In the genomic region with DNA sequence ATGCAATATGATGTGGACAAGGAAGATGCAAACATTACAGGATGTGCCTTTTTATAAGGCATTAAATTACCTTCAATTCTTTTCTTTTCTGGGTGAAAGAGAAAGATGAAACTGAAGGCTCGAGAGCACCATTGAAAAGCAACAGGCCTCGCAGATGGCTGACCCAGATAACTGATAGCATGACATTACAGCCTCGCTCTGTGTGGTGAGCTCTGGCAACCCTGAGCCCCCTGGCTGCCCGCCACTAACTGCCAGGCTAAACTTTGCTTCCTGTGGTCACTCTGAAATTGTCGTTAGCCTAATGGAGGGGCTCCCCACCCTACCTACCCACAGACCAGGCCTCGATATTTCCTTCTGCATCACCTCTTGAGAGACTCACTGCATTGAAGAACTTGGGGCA, we compare ENCODE assay signal across 15 cellular contexts.
DNase-seq lines count a peak whose midpoint lies in the region; ATAC-seq and TF ChIP-seq lines count a peak whose summit lies in the region.
"Had no signal": no experiment of that assay in that cellular context is flagged by ENCODE, and none has a peak within 500 bp of the region (broad histone marks: within the 10 kb centered on the region; RNA-seq: fewer than 3 reads in every experiment).

No MANE protein-coding gene starts in this region.

- in situ Hi-C loops in ACHN (cut with HindIII; ENCODE audit: low pct_ligation_motif_present, low pct_unique_long_range_greater_than_20kb, low sequenced_read_pairs), result no loop called here

- H3K4me3 ChIP-seq in BE2C (ENCODE audit: low read depth, low read length), result no peak overlapping the region
- H3K4me3 ChIP-seq in heart left ventricle, result no peak overlapping the region

- 65 to 87% (median 70%) methylated on average over 6 of the region's 6 CpGs for WGBS in heart left ventricle, 4 donors

- CTCF ChIA-PET in WTC11 (lab: Charles Lee), result interaction anchor here (1.5 kb wide), 1 partner anchor 15 kb away, joined by 3 read pairs; no protein-coding TSS in a partner anchor

- no peaks in the 10 kb centered on the region for H3K27me3 Mint-ChIP-seq in WTC11 (ENCODE audit: low read depth)

- POLR2A ChIA-PET in WTC11 (lab: Charles Lee), result no interaction called here

- H3K9me3 ChIP-seq in BE2C (no peaks in the 10 kb centered on the region), heart left ventricle (no peaks in the 10 kb centered on the region)

- 0 out of 2 replicates have a peak overlapping the region, but pooled peaks have one; percentile 43 for H3K27ac Mint-ChIP-seq in WTC11
- H3K27ac Mint-ChIP-seq: CD4-positive, alpha-beta T cell; IgD-negative memory B cell had no signal

- no peak for TF ChIP-seq POLR2A in heart left ventricle (IDR thresholded peaks at IDR 0.05)

- DNase-seq in BE2C, result peak; percentile 4
- peak; percentile 14 for DNase-seq in NCI-H2196 (lab: John Stamatoyannopoulos, UW; ENCODE audit: unreplicated experiment)
- no peak for DNase-seq in WTC11 (ENCODE audit: low spot score)
- DNase-seq in stimulated activated CD8-positive, alpha-beta memory T cell treated with anti-CD3 and anti-CD28 coated beads, Interleukin-4, amount 100 ng/mL, for 48 hours, result no peak
- no peak for DNase-seq in ACHN
- no peak for DNase-seq in activated gamma-delta T cell (lab: John Stamatoyannopoulos, UW)
- no peak for DNase-seq in heart left ventricle
- DNase-seq: CD4-positive, alpha-beta T cell; DMS79 treated with DMSO at 0.1 percent for 48 hours; NCI-H1105; NCI-H1694 treated with DMSO at 0.1 percent for 48 hours; NCI-H446 treated with DMSO at 0.1 percent for 48 hours; SIG-M5 had no signal

- intact Hi-C loops in heart left ventricle (cut with DNase I), result loop anchor here in 1 of 10 donors (10.0 kb wide), 1 partner anchor 1827 kb away; no protein-coding TSS in a partner anchor

- H3K36me3 Mint-ChIP-seq in WTC11, result peaks cover 5% of the 10 kb centered on the region
- H3K36me3 Mint-ChIP-seq: IgD-negative memory B cell had no signal

- no peak overlapping the region for H3K4me3 Mint-ChIP-seq in WTC11
- H3K4me3 Mint-ChIP-seq: CD4-positive, alpha-beta T cell; IgD-negative memory B cell had no signal

- H3K4me1 ChIP-seq in BE2C (no peaks in the 10 kb centered on the region), heart left ventricle (no peaks in the 10 kb centered on the region)

- ATAC-seq in GM18909 (IDR thresholded peaks at IDR 0.05; ENCODE audit: poor library complexity, unreplicated experiment) (peak; percentile 68), WTC11 (no peak), heart left ventricle (no peak)

- peaks cover 11% of the 10 kb centered on the region for H3K9me3 Mint-ChIP-seq in WTC11
- H3K9me3 Mint-ChIP-seq: CD4-positive, alpha-beta T cell; IgD-negative memory B cell had no signal

- no peak overlapping the region for H3K27ac ChIP-seq in heart left ventricle

- TF ChIP-seq CTCF in BE2C (IDR thresholded peaks at IDR 0.05; ENCODE audit: low read depth, low read length) (no peak), WTC11 (IDR thresholded peaks at IDR 0.05) (no peak), heart left ventricle (IDR thresholded peaks at IDR 0.05) (no peak)

- H3K27me3 ChIP-seq in BE2C (no peaks in the 10 kb centered on the region), heart left ventricle (no peaks in the 10 kb centered on the region)

- H3K4me1 Mint-ChIP-seq in WTC11, result peaks cover 16% of the 10 kb centered on the region

- no peaks in the 10 kb centered on the region for H3K36me3 ChIP-seq in BE2C
- H3K36me3 ChIP-seq in heart left ventricle, result no peaks in the 10 kb centered on the region

TF ChIP-seq in WTC11, 78 proteins besides CTCF, POLR2A, EP300 and RAD21:
- TF ChIP-seq CBFB (CRISPR knock-in tag; IDR thresholded peaks at IDR 0.05; ENCODE audit: low read depth) (no peak), CREM (CRISPR knock-in tag; IDR thresholded peaks at IDR 0.05) (no peak), ZNF671 (CRISPR knock-in tag; IDR thresholded peaks at IDR 0.05) (no peak), SOX15 (CRISPR knock-in tag; IDR thresholded peaks at IDR 0.05) (no peak)
- TF ChIP-seq, protein P1, sequence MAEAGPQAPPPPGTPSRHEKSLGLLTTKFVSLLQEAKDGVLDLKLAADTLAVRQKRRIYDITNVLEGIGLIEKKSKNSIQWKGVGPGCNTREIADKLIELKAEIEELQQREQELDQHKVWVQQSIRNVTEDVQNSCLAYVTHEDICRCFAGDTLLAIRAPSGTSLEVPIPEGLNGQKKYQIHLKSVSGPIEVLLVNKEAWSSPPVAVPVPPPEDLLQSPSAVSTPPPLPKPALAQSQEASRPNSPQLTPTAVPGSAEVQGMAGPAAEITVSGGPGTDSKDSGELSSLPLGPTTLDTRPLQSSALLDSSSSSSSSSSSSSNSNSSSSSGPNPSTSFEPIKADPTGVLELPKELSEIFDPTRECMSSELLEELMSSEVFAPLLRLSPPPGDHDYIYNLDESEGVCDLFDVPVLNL (CRISPR knock-in tag; IDR thresholded peaks at IDR 0.05; ENCODE audit: borderline replicate concordance, low read depth), result no peak
TF ChIP-seq in WTC11: peak in this region for 0.

Comparison
In these comparisons a context has a peak if more than half of its experiments do, and no peak if none do; other contexts are left out.
1. DNase-seq: peak in BE2C (single experiment) and NCI-H2196 (single experiment); none in WTC11 (single experiment), stimulated activated CD8-positive, alpha-beta memory T cell treated with anti-CD3 and anti-CD28 coated beads, Interleukin-4, amount 100 ng/mL, for 48 hours (single experiment), ACHN (single experiment), activated gamma-delta T cell (single experiment) and heart left ventricle (0 of 5).